In the genomic region with DNA sequence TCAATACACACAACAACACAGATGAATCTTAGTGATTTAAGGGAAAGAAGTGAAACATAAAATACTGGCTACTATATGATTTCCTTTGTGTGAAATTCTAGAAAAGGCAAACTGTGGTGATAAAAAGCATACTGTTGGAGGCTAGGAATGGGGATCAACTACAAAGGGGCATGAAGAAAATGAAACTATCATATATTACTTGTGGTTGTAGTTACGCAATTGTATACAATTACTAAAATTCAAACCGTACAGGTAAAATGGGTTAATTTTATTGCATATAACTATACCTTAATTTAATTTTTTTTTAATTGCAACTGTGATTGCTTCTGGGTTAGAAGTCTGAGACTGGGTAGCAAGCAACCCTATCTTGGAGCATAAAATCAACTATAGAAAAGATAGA, we compare ENCODE assay signal across 35 cellular contexts. TPM values are rescaled to one million over a fixed set of nuclear protein-coding genes. Genes with fewer than 3 reads are reported as not detected.
DNase-seq lines count a peak whose midpoint lies in the region; ATAC-seq, FAIRE-seq and TF ChIP-seq lines count a peak whose summit lies in the region.
"Had no signal": no experiment of that assay in that cellular context is flagged by ENCODE, and none has a peak within 500 bp of the region (broad histone marks: within the 10 kb centered on the region; RNA-seq: fewer than 3 reads in every experiment).

No MANE protein-coding gene starts in this region.

- TF ChIP-seq POLR2A in HepG2 (IDR thresholded peaks at IDR 0.05; ENCODE audit: insufficient read depth in 1 of 2, low read depth in 2 of 2, low read length in 2 of 2): no peak
- TF ChIP-seq POLR2A in right lobe of liver (IDR thresholded peaks at IDR 0.05): no peak
- no peak for TF ChIP-seq POLR2A in IMR-90 (IDR thresholded peaks at IDR 0.05; ENCODE audit: low read depth, low read length)

- DNase-seq in HepG2 (ENCODE audit: low spot score): no peak
- DNase-seq in right lobe of liver: no peak
- DNase-seq in IMR-90: no peak
- DNase-seq in endodermal cell: no peak
- DNase-seq in NCI-H446 treated with DMSO at 0.1 percent for 48 hours (lab: John Stamatoyannopoulos, UW): no peak
- DNase-seq: 8988T; ACHN; AML-193; BE2C; C1 segment of cervical spinal cord; Caco-2; Calu3; CD4-positive, alpha-beta memory T cell; CD4-positive, alpha-beta T cell; CD4-positive, CD25-positive, alpha-beta regulatory T cell; CD8-positive, alpha-beta memory T cell; CD8-positive, alpha-beta T cell; COR-L47; DMS 273 treated with DMSO at 0.1 percent for 48 hours; DMS153; DMS53; DMS79; DMS79 treated with DMSO at 0.1 percent for 48 hours; DND-41; EL had no signal

- no peak overlapping the region for H2AK5ac ChIP-seq in IMR-90 (ENCODE audit: low read depth, low read length)

- H2AK9ac ChIP-seq in IMR-90 (replicated peaks; ENCODE audit: low read depth, low read length, poor library complexity): no peak overlapping the region

- peak overlapping the region; percentile 35 for H3K27ac Mint-ChIP-seq in endodermal cell
- H3K27ac Mint-ChIP-seq: B cell; CD14-positive monocyte; CD4-positive, alpha-beta T cell; CD8-positive, alpha-beta memory T cell; CD8-positive, alpha-beta T cell had no signal

- H3K9me3 ChIP-seq in HepG2 (ENCODE audit: low read length): no peaks in the 10 kb centered on the region
- no peaks in the 10 kb centered on the region for H3K9me3 ChIP-seq in right lobe of liver
- no peaks in the 10 kb centered on the region for H3K9me3 ChIP-seq in IMR-90 (ENCODE audit: control insufficient read depth, insufficient read depth, low read length)
- H3K9me3 ChIP-seq in endodermal cell (ENCODE audit: control insufficient read depth, low read length): no peaks in the 10 kb centered on the region
- H3K9me3 ChIP-seq: A549; BE2C; BLaER1; BLaER1 treated with 17β-estradiol and CSF1 and Interleukin-3, amounts not matched to agents 10 nM and 100 nM; Caco-2 had no signal

- TF ChIP-seq RAD21 in HepG2 (CRISPR knock-in tag; IDR thresholded peaks at IDR 0.05): no peak
- no peak for TF ChIP-seq RAD21 in IMR-90 (IDR thresholded peaks at IDR 0.05; ENCODE audit: low read length)

- H3K4me2 ChIP-seq in HepG2 (ENCODE audit: low read depth, low read length): no peak overlapping the region
- H3K4me2 ChIP-seq in IMR-90 (ENCODE audit: low read depth, low read length): no peak overlapping the region
- H3K4me2 ChIP-seq: A549; BLaER1; BLaER1 treated with 17β-estradiol and CSF1 and Interleukin-3, amounts not matched to agents 10 nM and 100 nM had no signal

- no peak overlapping the region for H3K27ac ChIP-seq in HepG2 (ENCODE audit: extremely low read length, insufficient read depth, low read length)
- no peak overlapping the region for H3K27ac ChIP-seq in right lobe of liver
- H3K27ac ChIP-seq in IMR-90 (ENCODE audit: insufficient read depth, low read length): no peak overlapping the region
- no peak overlapping the region for H3K27ac ChIP-seq in endodermal cell (ENCODE audit: low read depth, low read length)
- H3K27ac ChIP-seq: 22Rv1; A549; BLaER1; BLaER1 treated with 17β-estradiol and CSF1 and Interleukin-3, amounts not matched to agents 10 nM and 100 nM; C4-2B had no signal

- no peak overlapping the region for H3K14ac ChIP-seq in IMR-90 (replicated peaks; ENCODE audit: low read depth, low read length)

- peaks cover 8 to 63% of the 10 kb centered on the region in 2 experiments; a peak in 4 of 5 replicates for H3K36me3 ChIP-seq in HepG2 (replicated peaks in 1 of 2; ENCODE audit: control insufficient read depth in 1 of 2, insufficient read depth in 2 of 2, low read length in 2 of 2)
- peaks cover 0 to 57% (median 6%) of the 10 kb centered on the region in 4 donors for H3K36me3 ChIP-seq in right lobe of liver
- peaks cover 18% of the 10 kb centered on the region for H3K36me3 ChIP-seq in IMR-90 (ENCODE audit: control insufficient read depth, insufficient read depth, low read length)
- peaks cover 67% of the 10 kb centered on the region for H3K36me3 ChIP-seq in endodermal cell (ENCODE audit: control insufficient read depth, insufficient read depth, low read length)
- H3K36me3 ChIP-seq: BE2C had no signal

- POLR2A ChIA-PET in HepG2 (lab: Yijun Ruan, JAX): interaction anchor here (0.6 kb wide), 1 partner anchor 42 kb away, joined by 3 read pairs; no protein-coding TSS in a partner anchor
- POLR2A ChIA-PET in IMR-90 (lab: Charles Lee; ENCODE audit: unreplicated experiment): no interaction called here

- H2AFZ ChIP-seq in HepG2 (ENCODE audit: low read length) (no peak overlapping the region), IMR-90 (replicated peaks; ENCODE audit: low read length, poor library complexity) (no peak overlapping the region)

- intact Hi-C loops in HepG2 (cut with micrococcal nuclease; ENCODE audit: unreplicated experiment): no loop called here
- intact Hi-C loops in right lobe of liver (cut with DNase I): no loop called here
- intact Hi-C loops in IMR-90 (cut with micrococcal nuclease): no loop called here

- H4K20me1 ChIP-seq in HepG2 (ENCODE audit: insufficient read depth, low read length): no peaks in the 10 kb centered on the region
- no peaks in the 10 kb centered on the region for H4K20me1 ChIP-seq in IMR-90 (ENCODE audit: insufficient read depth, low read length)
- H4K20me1 ChIP-seq: BLaER1; BLaER1 treated with 17β-estradiol and CSF1 and Interleukin-3, amounts not matched to agents 10 nM and 100 nM had no signal

- no peaks in the 10 kb centered on the region for H3K9me3 Mint-ChIP-seq in endodermal cell
- H3K9me3 Mint-ChIP-seq: CD14-positive monocyte; CD4-positive, alpha-beta memory T cell; CD4-positive, alpha-beta T cell; CD4-positive, CD25-positive, alpha-beta regulatory T cell; CD8-positive, alpha-beta memory T cell; CD8-positive, alpha-beta T cell had no signal

- ATAC-seq in HepG2 (no peak), right lobe of liver (no peak), IMR-90 (ENCODE audit: low read depth) (no peak), GM21717 (IDR thresholded peaks at IDR 0.05; ENCODE audit: unreplicated experiment) (no peak)
- ATAC-seq: A549; CD8-positive, alpha-beta T cell had no signal

- no peaks in the 10 kb centered on the region for H3K4me1 Mint-ChIP-seq in endodermal cell
- H3K4me1 Mint-ChIP-seq: B cell, CD14-positive monocyte had no signal

- H2BK20ac ChIP-seq in IMR-90 (ENCODE audit: low read depth, low read length): no peak overlapping the region

- no peak overlapping the region for H3K56ac ChIP-seq in IMR-90 (ENCODE audit: extremely low read depth, insufficient read depth, low read length)

- no peak overlapping the region for H3K18ac ChIP-seq in IMR-90 (ENCODE audit: low read depth, low read length)

- H2BK5ac ChIP-seq in IMR-90 (ENCODE audit: low read depth, low read length, poor library complexity, severe bottlenecking): no peak overlapping the region

- H3K9ac ChIP-seq in HepG2 (ENCODE audit: insufficient read depth, low read depth, low read length) (no peak overlapping the region), IMR-90 (ENCODE audit: low read depth, low read length) (no peak overlapping the region), endodermal cell (ENCODE audit: extremely low read depth, low read length, poor library complexity, severe bottlenecking) (no peak overlapping the region)
- H3K9ac ChIP-seq: BLaER1; BLaER1 treated with 17β-estradiol and CSF1 and Interleukin-3, amounts not matched to agents 10 nM and 100 nM had no signal

- H3K23ac ChIP-seq in IMR-90 (ENCODE audit: low read depth, low read length): no peak overlapping the region

- no peak for TF ChIP-seq EP300 in HepG2 (IDR thresholded peaks at IDR 0.05; ENCODE audit: low read depth in 2 of 2, low read length in 2 of 2)
- no peak for TF ChIP-seq EP300 in HepG2 (CRISPR knock-in tag; IDR thresholded peaks at IDR 0.05; ENCODE audit: borderline replicate concordance)

- in situ Hi-C loops in HepG2 (cut with HindIII; ENCODE audit: extremely low pct_ligation_motif_present, low pct_unique_long_range_greater_than_20kb): no loop called here
- in situ Hi-C loops in IMR-90 (cut with MboI; ENCODE audit: low sequenced_read_pairs): no loop called here

- no peak overlapping the region for H2BK15ac ChIP-seq in IMR-90 (ENCODE audit: low read depth, low read length)

- no peaks in the 10 kb centered on the region for H3K4me1 ChIP-seq in HepG2 (ENCODE audit: insufficient read depth, low read length)
- no peaks in the 10 kb centered on the region for H3K4me1 ChIP-seq in right lobe of liver
- H3K4me1 ChIP-seq in IMR-90 (ENCODE audit: control insufficient read depth, insufficient read depth, low read length): no peaks in the 10 kb centered on the region
- H3K4me1 ChIP-seq in endodermal cell (ENCODE audit: control insufficient read depth, insufficient read depth, low read length): no peaks in the 10 kb centered on the region
- H3K4me1 ChIP-seq: A549; BE2C; BLaER1; BLaER1 treated with 17β-estradiol and CSF1 and Interleukin-3, amounts not matched to agents 10 nM and 100 nM; Caco-2 had no signal

- H4K8ac ChIP-seq in IMR-90 (ENCODE audit: low read depth in 2 of 2, low read length in 2 of 2): no peak overlapping the region

- H4K91ac ChIP-seq in IMR-90 (ENCODE audit: insufficient read depth, low read depth, low read length): no peak overlapping the region

- no peaks in the 10 kb centered on the region for H3K27me3 ChIP-seq in HepG2 (ENCODE audit: control insufficient read depth in 1 of 2, insufficient read depth in 2 of 2, low read length in 2 of 2)
- H3K27me3 ChIP-seq in right lobe of liver: no peaks in the 10 kb centered on the region
- no peaks in the 10 kb centered on the region for H3K27me3 ChIP-seq in IMR-90 (ENCODE audit: control insufficient read depth, insufficient read depth, low read length)
- H3K27me3 ChIP-seq in endodermal cell (ENCODE audit: control insufficient read depth, insufficient read depth, low read length, poor library complexity, severe bottlenecking): no peaks in the 10 kb centered on the region
- H3K27me3 ChIP-seq: BE2C; BLaER1; BLaER1 treated with 17β-estradiol and CSF1 and Interleukin-3, amounts not matched to agents 10 nM and 100 nM had no signal

- BruUV-seq in HepG2 (replicated peaks; lab: Mats Ljungman, UMichigan) (no TSS peak), IMR-90 (replicated peaks; lab: Mats Ljungman, UMichigan) (no TSS peak)

- H3K4me3 ChIP-seq in HepG2 (replicated peaks in 1 of 3; ENCODE audit: insufficient read depth in 1 of 3, low read depth in 2 of 3, low read length in 3 of 3) (no peak overlapping the region), right lobe of liver (no peak overlapping the region), IMR-90 (ENCODE audit: insufficient read depth, low read depth, low read length) (no peak overlapping the region), endodermal cell (ENCODE audit: low read length) (no peak overlapping the region)
- H3K4me3 ChIP-seq: A549; BLaER1; BLaER1 treated with 17β-estradiol and CSF1 and Interleukin-3, amounts not matched to agents 10 nM and 100 nM had no signal

- H3K9me1 ChIP-seq in IMR-90 (ENCODE audit: insufficient read depth, low read length): no peaks in the 10 kb centered on the region; the same call in 1 of the 2 replicates

- dilution Hi-C loops in IMR-90 (cut with HindIII; ENCODE audit: low sequenced_read_pairs, unreplicated experiment): no loop called here

- no peak overlapping the region for H4K5ac ChIP-seq in IMR-90 (ENCODE audit: low read depth, low read length)

- H3K4me3 Mint-ChIP-seq in endodermal cell: no peak overlapping the region
- H3K4me3 Mint-ChIP-seq: B cell; CD14-positive monocyte; CD4-positive, alpha-beta memory T cell; CD4-positive, alpha-beta T cell; CD4-positive, CD25-positive, alpha-beta regulatory T cell; CD8-positive, alpha-beta memory T cell; CD8-positive, alpha-beta T cell had no signal

- H2BK120ac ChIP-seq in IMR-90 (ENCODE audit: low read depth, low read length): no peak overlapping the region

- H3K4ac ChIP-seq in IMR-90 (ENCODE audit: low read depth, low read length): no peak overlapping the region

- WGBS in HepG2 (ENCODE audit: low lambda C conversion rate): 95% methylated on average over 2 of the region's 2 CpGs
- WGBS in right lobe of liver (ENCODE audit: insufficient coverage, low coverage, low lambda C conversion rate, missing lambda C conversion rate): 93% methylated on average over 2 of the region's 2 CpGs
- no CpG with 5 or more reads among the region's 2 CpGs for WGBS in IMR-90 (ENCODE audit: extremely low coverage in 2 of 2, insufficient read length in 1 of 2), 2 experiments
- WGBS in endodermal cell (ENCODE audit: insufficient coverage in 1 of 2, insufficient read length in 1 of 2), 2 experiments: no CpG with 5 or more reads among the region's 2 CpGs

- TF ChIP-seq CTCF in HepG2 (CRISPR knock-in tag; IDR thresholded peaks at IDR 0.05): no peak
- TF ChIP-seq CTCF in right lobe of liver (IDR thresholded peaks at IDR 0.05): no peak
- no peak for TF ChIP-seq CTCF in IMR-90 (conservative IDR thresholded peaks at IDR 0.05; ENCODE audit: low read depth, low read length)
- no peak for TF ChIP-seq CTCF in endodermal cell (conservative IDR thresholded peaks at IDR 0.05)

- no peaks in the 10 kb centered on the region for H3K27me3 Mint-ChIP-seq in endodermal cell (ENCODE audit: insufficient read depth)
- H3K27me3 Mint-ChIP-seq: B cell; CD4-positive, alpha-beta memory T cell; CD4-positive, alpha-beta T cell; CD4-positive, CD25-positive, alpha-beta regulatory T cell; CD8-positive, alpha-beta memory T cell had no signal

- H3K36me3 Mint-ChIP-seq in endodermal cell (ENCODE audit: low read depth): peaks cover 32% of the 10 kb centered on the region

- CTCF ChIA-PET in HepG2 (lab: Yijun Ruan, JAX; ENCODE audit: low intra/inter-chr PET ratio, low total read pairs) (no interaction called here), IMR-90 (lab: Yijun Ruan, JAX) (no interaction called here)

- H3K79me1 ChIP-seq in IMR-90 (ENCODE audit: low read depth in 1 of 2, low read length in 2 of 2): peaks cover 0 to 3% of the 10 kb centered on the region in 2 experiments; a peak in 1 of 4 replicates

- no peak for FAIRE-seq in HepG2 (lab: Jason Lieb, UNC)
- FAIRE-seq: A204.1, A549, D721Med had no signal

- H3K79me2 ChIP-seq in HepG2 (ENCODE audit: insufficient read depth, low read length): no peaks in the 10 kb centered on the region

RNA-seq across cellular contexts. Expression of a gene that starts 41.7 kb away (rescaled TPM):
- total RNA-seq in HepG2 (2016; rRNA removed; fragmentation: Illumina TruSeq; extraction: Trizol): 25.6 and 28.4 TPM in 2 replicates
- 44.8 and 46.3 TPM in 2 replicates for total RNA-seq in HepG2 (2016; cell fraction: cytosol; rRNA removed; fragmentation: Illumina TruSeq; extraction: Trizol; ENCODE audit: low read depth)
- total RNA-seq in HepG2 (2016; cell fraction: insoluble cytoplasmic fraction; rRNA removed; fragmentation: Illumina TruSeq; extraction: Trizol): 21.9 and 28.8 TPM in 2 replicates
- 68.2 and 73.5 TPM in 2 replicates for total RNA-seq in HepG2 (2016; cell fraction: membrane; rRNA removed; fragmentation: Illumina TruSeq; extraction: Trizol)
- 23.7 and 25.0 TPM in 2 replicates for total RNA-seq in HepG2 (2016; cell fraction: nucleus; rRNA removed; fragmentation: Illumina TruSeq; extraction: Trizol)
- polyA plus RNA-seq in HepG2 (2011; rRNA removed): 25.7 and 32.4 TPM in 2 replicates
- 31.0 and 32.8 TPM in 2 replicates for polyA plus RNA-seq in HepG2 (2011; cell fraction: cytosol; rRNA removed)
- polyA plus RNA-seq in HepG2 (2011; cell fraction: nucleus; rRNA removed): 71.0 and 77.5 TPM in 2 replicates
- polyA plus RNA-seq in HepG2 (2012): 45.1 and 50.7 TPM in 2 replicates
- polyA plus RNA-seq in HepG2 (2016; cell fraction: cytosol; fragmentation: Illumina TruSeq; extraction: Trizol; ENCODE audit: low read depth): 96.9 and 104 TPM in 2 replicates
- 42.9 and 54.1 TPM in 2 replicates for polyA plus RNA-seq in HepG2 (2016; cell fraction: insoluble cytoplasmic fraction; fragmentation: Illumina TruSeq; extraction: Trizol; ENCODE audit: low read depth)
- polyA plus RNA-seq in HepG2 (2016; cell fraction: membrane; fragmentation: Illumina TruSeq; extraction: Trizol; ENCODE audit: low read depth): 133 and 138 TPM in 2 replicates
- polyA plus RNA-seq in HepG2 (2016; cell fraction: nucleus; fragmentation: Illumina TruSeq; extraction: Trizol; ENCODE audit: insufficient read depth, low read depth): 55.9 and 61.1 TPM in 2 replicates
- 25.3 and 47.5 TPM in 2 replicates for polyA minus RNA-seq in HepG2 (2011; rRNA and poly(A)+ RNA removed; ENCODE audit: low replicate concordance)
- polyA minus RNA-seq in HepG2 (2011; cell fraction: cytosol; rRNA and poly(A)+ RNA removed): 18.2 and 21.5 TPM in 2 replicates
- polyA minus RNA-seq in HepG2 (2011; cell fraction: nucleus; rRNA and poly(A)+ RNA removed): 43.9 and 45.2 TPM in 2 replicates
- 10 to 100 TPM in 3 of 6 experiments, 1 to 10 TPM in 3; 5.2 to 13.9 (median 8.9) TPM for total RNA-seq in right lobe of liver
- total RNA-seq in IMR-90 (2012; rRNA removed): 35.0 and 35.7 TPM in 2 replicates
- polyA plus RNA-seq in IMR-90 (2012; rRNA removed): 53.2 and 54.0 TPM in 2 replicates
- polyA plus RNA-seq in IMR-90 (2012; cell fraction: cytosol; rRNA removed): 25.1 and 26.0 TPM in 2 replicates
- 34.2 and 49.5 TPM in 2 replicates for polyA plus RNA-seq in IMR-90 (2012; cell fraction: nucleus; rRNA removed; ENCODE audit: low replicate concordance)
- 100 to 1,000 TPM; 115 to 139 TPM for total RNA-seq in endodermal cell
- 145 TPM for polyA plus RNA-seq in endodermal cell (2013, experiment 1 of 2)
- polyA plus RNA-seq in endodermal cell (2013, experiment 2 of 2): 143 TPM

RNA-seq across cellular contexts. Expression of a gene that starts 47.7 kb away (rescaled TPM):
- 32.8 and 35.3 TPM in 2 replicates for total RNA-seq in HepG2 (2016; rRNA removed; fragmentation: Illumina TruSeq; extraction: Trizol)
- total RNA-seq in HepG2 (2016; cell fraction: cytosol; rRNA removed; fragmentation: Illumina TruSeq; extraction: Trizol; ENCODE audit: low read depth): 12.6 and 13.4 TPM in 2 replicates
- total RNA-seq in HepG2 (2016; cell fraction: insoluble cytoplasmic fraction; rRNA removed; fragmentation: Illumina TruSeq; extraction: Trizol): 28.8 and 36.5 TPM in 2 replicates
- total RNA-seq in HepG2 (2016; cell fraction: membrane; rRNA removed; fragmentation: Illumina TruSeq; extraction: Trizol): 19.8 and 22.5 TPM in 2 replicates
- total RNA-seq in HepG2 (2016; cell fraction: nucleus; rRNA removed; fragmentation: Illumina TruSeq; extraction: Trizol): 28.0 and 28.3 TPM in 2 replicates
- polyA plus RNA-seq in HepG2 (2011; rRNA removed): 7.6 and 9.6 TPM in 2 replicates
- 6.6 and 9.6 TPM in 2 replicates for polyA plus RNA-seq in HepG2 (2011; cell fraction: cytosol; rRNA removed)
- 3.7 and 4.4 TPM in 2 replicates for polyA plus RNA-seq in HepG2 (2011; cell fraction: nucleus; rRNA removed)
- 9.4 and 11.9 TPM in 2 replicates for polyA plus RNA-seq in HepG2 (2012)
- polyA plus RNA-seq in HepG2 (2016; cell fraction: cytosol; fragmentation: Illumina TruSeq; extraction: Trizol; ENCODE audit: low read depth): 11.9 and 13.6 TPM in 2 replicates
- polyA plus RNA-seq in HepG2 (2016; cell fraction: insoluble cytoplasmic fraction; fragmentation: Illumina TruSeq; extraction: Trizol; ENCODE audit: low read depth): 17.9 and 18.6 TPM in 2 replicates
- 14.9 and 16.7 TPM in 2 replicates for polyA plus RNA-seq in HepG2 (2016; cell fraction: membrane; fragmentation: Illumina TruSeq; extraction: Trizol; ENCODE audit: low read depth)
- 20.4 and 20.5 TPM in 2 replicates for polyA plus RNA-seq in HepG2 (2016; cell fraction: nucleus; fragmentation: Illumina TruSeq; extraction: Trizol; ENCODE audit: insufficient read depth, low read depth)
- polyA minus RNA-seq in HepG2 (2011; rRNA and poly(A)+ RNA removed; ENCODE audit: low replicate concordance): 4.8 and 6.6 TPM in 2 replicates
- 15.3 and 18.0 TPM in 2 replicates for polyA minus RNA-seq in HepG2 (2011; cell fraction: cytosol; rRNA and poly(A)+ RNA removed)
- polyA minus RNA-seq in HepG2 (2011; cell fraction: nucleus; rRNA and poly(A)+ RNA removed): 20.6 TPM in 2 replicates
- 10 to 100 TPM; 13.1 to 20.8 (median 16.4) TPM for total RNA-seq in right lobe of liver
- total RNA-seq in IMR-90 (2012; rRNA removed): 16.8 and 26.9 TPM in 2 replicates
- 5.0 and 7.0 TPM in 2 replicates for polyA plus RNA-seq in IMR-90 (2012; rRNA removed)
- polyA plus RNA-seq in IMR-90 (2012; cell fraction: cytosol; rRNA removed): 2.1 and 3.6 TPM in 2 replicates
- 1.6 and 6.2 TPM in 2 replicates for polyA plus RNA-seq in IMR-90 (2012; cell fraction: nucleus; rRNA removed; ENCODE audit: low replicate concordance)
- 10 to 100 TPM; 22.9 to 27.8 TPM for total RNA-seq in endodermal cell
- 13.0 TPM for polyA plus RNA-seq in endodermal cell (2013, experiment 1 of 2)
- 13.1 TPM for polyA plus RNA-seq in endodermal cell (2013, experiment 2 of 2)
